In the genomic region with DNA sequence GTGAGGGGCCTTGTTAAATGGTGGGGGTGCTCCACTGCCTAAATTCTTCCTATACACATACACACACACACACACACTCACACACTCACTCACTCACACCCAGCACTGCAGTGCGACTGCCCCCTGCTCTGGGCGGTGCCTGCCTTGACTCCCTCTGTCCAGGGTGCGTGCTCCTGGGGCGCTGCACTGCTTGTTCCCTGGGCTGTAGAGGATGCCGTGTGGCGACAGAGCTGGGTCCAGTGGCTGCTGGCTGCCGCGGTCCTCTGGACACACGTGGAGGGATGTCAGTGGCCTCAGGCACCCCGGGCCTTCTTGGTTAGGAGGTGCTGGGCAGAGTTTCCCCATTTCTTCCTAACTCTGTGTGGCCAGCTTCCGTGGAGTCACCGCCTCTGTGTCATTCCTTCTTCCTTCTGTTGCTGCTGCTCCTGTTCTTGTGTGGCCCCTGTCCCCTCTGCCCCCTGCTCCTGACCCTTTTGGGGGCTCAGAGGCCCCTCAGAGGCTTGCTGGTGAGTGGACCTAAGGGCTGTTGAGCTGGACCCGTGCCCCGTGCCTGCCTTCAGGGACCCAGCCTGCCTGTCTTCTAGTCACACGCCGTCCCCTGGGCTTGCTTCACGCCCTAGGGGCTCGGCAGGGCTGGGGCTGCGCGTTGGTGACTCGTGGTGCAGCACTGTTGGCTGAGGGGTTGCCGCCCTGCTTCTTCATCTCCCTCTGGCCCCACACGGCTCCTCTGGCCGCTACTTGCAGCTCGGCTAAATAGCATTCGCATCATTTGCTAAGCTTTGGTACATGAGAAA, we compare ENCODE assay signal across 21 cellular contexts.
DNase-seq lines count a peak whose midpoint lies in the region; ATAC-seq, FAIRE-seq and TF ChIP-seq lines count a peak whose summit lies in the region.
"Had no signal": no experiment of that assay in that cellular context is flagged by ENCODE, and none has a peak within 500 bp of the region (broad histone marks: within the 10 kb centered on the region; RNA-seq: fewer than 3 reads in every experiment).

No MANE protein-coding gene starts in this region.

- no peaks in the 10 kb centered on the region for H3K36me3 Mint-ChIP-seq in activated CD4-positive, alpha-beta T cell treated with anti-CD3 and anti-CD28 coated beads, Interleukin-2, amount 10 ng/mL, durations not matched to agents 7 days and 5 days (ENCODE audit: low read depth)
- H3K36me3 Mint-ChIP-seq in T-helper 17 cell (ENCODE audit: low read depth), result peaks cover 8% of the 10 kb centered on the region

- ATAC-seq in T-helper 17 cell (no peak), omental fat pad (ENCODE audit: low FRiP score) (no peak), HG03457 (IDR thresholded peaks at IDR 0.05; ENCODE audit: unreplicated experiment) (no peak)
- ATAC-seq: HepG2 had no signal

- H3K27me3 Mint-ChIP-seq in activated CD4-positive, alpha-beta T cell treated with anti-CD3 and anti-CD28 coated beads, Interleukin-2, amount 10 ng/mL, durations not matched to agents 7 days and 5 days, result no peaks in the 10 kb centered on the region
- no peaks in the 10 kb centered on the region for H3K27me3 Mint-ChIP-seq in T-helper 17 cell
- H3K27me3 Mint-ChIP-seq: CD4-positive, alpha-beta T cell had no signal

- no peak for DNase-seq in activated CD4-positive, alpha-beta T cell treated with anti-CD3 and anti-CD28 coated beads, Interleukin-2, amount 10 ng/mL, durations not matched to agents 7 days and 5 days
- no peak for DNase-seq in activated CD4-positive, alpha-beta T cell treated with anti-CD3 and anti-CD28 coated beads, Interleukin-2, amount 50 U/mL, for 4 hours
- DNase-seq in T-helper 17 cell (no peak), kidney (peak; percentile 67), omental fat pad (ENCODE audit: low spot score) (peak; percentile 13), SHP77 (lab: John Stamatoyannopoulos, UW) (no peak), SK-N-DZ (ENCODE audit: low spot score) (no peak)
- DNase-seq: BE2C; CD4-positive, alpha-beta T cell; HFFc6; NCI-H1092; NCI-H146; NCI-H2081 treated with DMSO at 0.1 percent for 48 hours; NCI-H510A; NCI-H774; RPMI8226 had no signal

- no peaks in the 10 kb centered on the region for H3K9me3 ChIP-seq in T-helper 17 cell (ENCODE audit: control insufficient read depth, low read length, poor library complexity, severe bottlenecking)
- H3K9me3 ChIP-seq in kidney (ENCODE audit: control insufficient read depth in 1 of 2, low read length in 2 of 2), result no peaks in the 10 kb centered on the region
- H3K9me3 ChIP-seq: BE2C had no signal

- H3K9me3 Mint-ChIP-seq in activated CD4-positive, alpha-beta T cell treated with anti-CD3 and anti-CD28 coated beads, Interleukin-2, amount 10 ng/mL, durations not matched to agents 7 days and 5 days, result no peaks in the 10 kb centered on the region
- H3K9me3 Mint-ChIP-seq: CD4-positive, alpha-beta T cell; HFFc6 had no signal

- intact Hi-C loops in kidney (cut with DNase I), result no loop called here

- H3K27ac Mint-ChIP-seq in activated CD4-positive, alpha-beta T cell treated with anti-CD3 and anti-CD28 coated beads, Interleukin-2, amount 10 ng/mL, durations not matched to agents 7 days and 5 days, result peak overlapping the region; percentile 41
- peak overlapping the region; percentile 9 for H3K27ac Mint-ChIP-seq in T-helper 17 cell
- H3K27ac Mint-ChIP-seq: CD4-positive, alpha-beta T cell; HFFc6 had no signal

- H3K4me3 Mint-ChIP-seq in activated CD4-positive, alpha-beta T cell treated with anti-CD3 and anti-CD28 coated beads, Interleukin-2, amount 10 ng/mL, durations not matched to agents 7 days and 5 days, result no peak overlapping the region
- no peak overlapping the region for H3K4me3 Mint-ChIP-seq in T-helper 17 cell
- H3K4me3 Mint-ChIP-seq: CD4-positive, alpha-beta T cell; HFFc6 had no signal

- POLR2A ChIA-PET in activated CD4-positive, alpha-beta T cell treated with anti-CD3 and anti-CD28 coated beads, Interleukin-2, amount 10 ng/mL, durations not matched to agents 7 days and 5 days (lab: Charles Lee), result no interaction called here

- no peak overlapping the region for H3K9ac ChIP-seq in kidney (ENCODE audit: low read length in 2 of 2)
- H3K9ac ChIP-seq: KMS-11 had no signal

- CTCF ChIA-PET in activated CD4-positive, alpha-beta T cell treated with anti-CD3 and anti-CD28 coated beads, Interleukin-2, amount 10 ng/mL, durations not matched to agents 7 days and 5 days (lab: Charles Lee), result no interaction called here

- no peak for TF ChIP-seq CTCF in kidney (IDR thresholded peaks at IDR 0.05; ENCODE audit: borderline replicate concordance, extremely low read depth, insufficient read depth)
- TF ChIP-seq CTCF in omental fat pad (IDR thresholded peaks at IDR 0.05), result no peak

- H3K27ac ChIP-seq in kidney (ENCODE audit: low read depth in 2 of 2, low read length in 2 of 2), result no peak overlapping the region
- H3K27ac ChIP-seq: 22Rv1, KMS-11 had no signal

- H3K4me1 ChIP-seq in kidney (ENCODE audit: control insufficient read depth in 1 of 2, insufficient read depth in 1 of 2, low read depth in 1 of 2, low read length in 2 of 2), result no peaks in the 10 kb centered on the region
- H3K4me1 ChIP-seq: BE2C had no signal

- FAIRE-seq in kidney (lab: Jason Lieb, UNC), result no peak
- FAIRE-seq: GM19239, HepG2 had no signal

- H3K4me3 ChIP-seq in kidney (ENCODE audit: low read length in 2 of 2), result no peak overlapping the region

- peaks cover 6 to 7% of the 10 kb centered on the region in 2 donors for H3K36me3 ChIP-seq in kidney (ENCODE audit: control insufficient read depth in 1 of 2, insufficient read depth in 2 of 2, low read length in 2 of 2)
- H3K36me3 ChIP-seq: BE2C had no signal

- H3K4me1 Mint-ChIP-seq in activated CD4-positive, alpha-beta T cell treated with anti-CD3 and anti-CD28 coated beads, Interleukin-2, amount 10 ng/mL, durations not matched to agents 7 days and 5 days, result no peaks in the 10 kb centered on the region
- H3K4me1 Mint-ChIP-seq in T-helper 17 cell, result peaks cover 27% of the 10 kb centered on the region

Comparison
In these comparisons a context has a peak if more than half of its experiments do, and no peak if none do; other contexts are left out.
1. DNase-seq: peak in kidney (single experiment) and omental fat pad (single experiment); none in activated CD4-positive, alpha-beta T cell treated with anti-CD3 and anti-CD28 coated beads, Interleukin-2, amount 10 ng/mL, durations not matched to agents 7 days and 5 days (single experiment), activated CD4-positive, alpha-beta T cell treated with anti-CD3 and anti-CD28 coated beads, Interleukin-2, amount 50 U/mL, for 4 hours (0 of 2), T-helper 17 cell (0 of 3), SHP77 (0 of 2) and SK-N-DZ (single experiment).